In the genomic region with DNA sequence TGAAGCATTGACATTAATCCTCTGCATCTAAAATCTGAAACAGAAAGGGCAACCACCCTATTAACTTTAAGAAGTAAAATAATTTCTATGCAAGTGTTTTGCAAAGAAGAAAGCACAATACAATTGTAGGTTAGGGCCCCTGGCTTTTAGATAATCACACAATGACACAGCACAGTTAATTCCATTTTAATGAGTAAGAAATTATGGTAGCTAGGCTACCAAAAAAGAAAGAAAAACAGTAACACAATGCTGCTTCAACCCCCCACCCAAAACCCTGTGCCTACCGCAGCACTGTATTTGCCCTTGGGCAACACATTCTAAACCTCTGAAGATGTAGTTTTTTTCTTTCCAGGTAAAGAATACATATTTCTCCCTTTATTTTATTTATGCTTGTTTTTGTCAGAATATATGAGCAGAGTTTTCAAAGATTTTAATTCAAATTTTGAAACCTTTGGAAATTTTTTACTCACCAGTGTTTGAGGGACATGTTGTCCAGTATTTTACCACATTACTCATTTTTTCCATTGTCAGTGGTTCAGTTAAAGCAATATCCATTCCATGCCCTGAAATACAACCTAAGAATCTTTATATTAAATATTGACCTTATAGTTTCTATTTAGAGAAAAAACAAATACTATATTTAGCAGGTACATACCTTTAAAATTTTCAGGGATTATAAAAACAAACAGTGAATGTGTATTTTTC, we compare ENCODE assay signal across 18 cellular contexts. TPM values are rescaled to one million over a fixed set of nuclear protein-coding genes. Genes with fewer than 3 reads are reported as not detected.
DNase-seq lines count a peak whose midpoint lies in the region; ATAC-seq and TF ChIP-seq lines count a peak whose summit lies in the region.
"Had no signal": no experiment of that assay in that cellular context is flagged by ENCODE, and none has a peak within 500 bp of the region (broad histone marks: within the 10 kb centered on the region; RNA-seq: fewer than 3 reads in every experiment).

No MANE protein-coding gene starts in this region.

- ATAC-seq in left cardiac atrium: no peak
- ATAC-seq: T-cell, upper lobe of right lung had no signal

- H3F3A ChIP-seq in MM.1S (ENCODE audit: insufficient read depth, low read length): peaks cover 8% of the 10 kb centered on the region; the same call in 1 of the 2 replicates

- H3K36me3 ChIP-seq in MM.1S (replicated peaks; ENCODE audit: insufficient read depth, low read length) (no peaks in the 10 kb centered on the region), adipocyte (ENCODE audit: control insufficient read depth, insufficient read depth, low read length, severe bottlenecking) (no peaks in the 10 kb centered on the region)
- H3K36me3 ChIP-seq: upper lobe of right lung had no signal

- no peaks in the 10 kb centered on the region for H3K9me2 ChIP-seq in MM.1S (replicated peaks; ENCODE audit: insufficient read depth, low read length)

- H3K9me3 ChIP-seq in MM.1S (replicated peaks; ENCODE audit: insufficient read depth, low read length) (no peaks in the 10 kb centered on the region), adipocyte (ENCODE audit: control insufficient read depth, low read length) (no peaks in the 10 kb centered on the region)
- H3K9me3 ChIP-seq: upper lobe of right lung had no signal

- peaks cover 18% of the 10 kb centered on the region for H3K4me1 ChIP-seq in MM.1S (ENCODE audit: low read length)
- peaks cover 31% of the 10 kb centered on the region for H3K4me1 ChIP-seq in adipocyte (ENCODE audit: control insufficient read depth, insufficient read depth, low read length)
- H3K4me1 ChIP-seq: upper lobe of right lung had no signal

- no peaks in the 10 kb centered on the region for H4K20me1 ChIP-seq in MM.1S (ENCODE audit: insufficient read depth, low read length)

- TF ChIP-seq CTCF in MM.1S (IDR thresholded peaks at IDR 0.05; ENCODE audit: low read length): no peak

- intact Hi-C loops in left cardiac atrium (cut with DNase I): no loop called here
- intact Hi-C loops in activated T-helper 1 cell treated with anti-CD3 and anti-CD28 coated beads, Interleukin-12 subunit alpha, Interleukin-12 subunit beta, Interleukin-2, Interleukin-4 antibody, amounts not matched to agents 30 ng/mL and 10 ng/mL and 1 ng/mL, durations not matched to agents 14 hours and 24 hours and 36 hours (cut with micrococcal nuclease): no loop called here

- peak overlapping the region; percentile 76; the same call in 1 of the 2 replicates for H3K27ac ChIP-seq in MM.1S (ENCODE audit: low read length)
- H3K27ac ChIP-seq: upper lobe of right lung had no signal

- no peak overlapping the region for H2AFZ ChIP-seq in MM.1S (ENCODE audit: low read length)

- no peaks in the 10 kb centered on the region for H3K79me2 ChIP-seq in MM.1S (ENCODE audit: low read length)

- H3K4me1 Mint-ChIP-seq in activated T-helper 1 cell treated with anti-CD3 and anti-CD28 coated beads, Interleukin-12 subunit alpha, Interleukin-12 subunit beta, Interleukin-2, Interleukin-4 antibody, amounts not matched to agents 30 ng/mL and 10 ng/mL and 1 ng/mL, durations not matched to agents 14 hours and 24 hours and 36 hours (ENCODE audit: low read depth): no peaks in the 10 kb centered on the region
- H3K4me1 Mint-ChIP-seq: memory B cell, T-cell had no signal

- DNase-seq in AG08395 (ENCODE audit: low spot score) (peak; percentile 18), MM.1S (no peak), adipocyte (ENCODE audit: low read depth) (peak; percentile 84), iris pigment epithelial cell (ENCODE audit: low read depth) (peak; percentile 11), left cardiac atrium (no peak), NAMALWA (ENCODE audit: low spot score) (no peak), Ammon's horn (ENCODE audit: low spot score) (no peak)
- DNase-seq in activated T-helper 1 cell treated with anti-CD3 and anti-CD28 coated beads, Interleukin-12 subunit alpha, Interleukin-12 subunit beta, Interleukin-2, Interleukin-4 antibody, amounts not matched to agents 30 ng/mL and 10 ng/mL and 1 ng/mL, durations not matched to agents 14 hours and 24 hours and 36 hours (ENCODE audit: low spot score): no peak
- DNase-seq: activated CD4-positive, alpha-beta T cell treated with anti-CD3 and anti-CD28 coated beads for 1 hour; anterior cingulate cortex; DMS79 treated with DMSO at 0.1 percent for 48 hours; hypothalamus; NCI-H1092 treated with DMSO at 0.1 percent for 48 hours; occipital lobe; stimulated activated CD4-positive, alpha-beta T cell treated with anti-CD3 and anti-CD28 coated beads, Interleukin-15, amount 100 ng/mL, for 24 hours; T-cell; upper lobe of right lung had no signal

- H3K27me3 ChIP-seq in MM.1S (replicated peaks; ENCODE audit: insufficient read depth, low read length) (no peaks in the 10 kb centered on the region), adipocyte (replicated peaks; ENCODE audit: control insufficient read depth, insufficient read depth, low read length) (no peaks in the 10 kb centered on the region)
- H3K27me3 ChIP-seq: upper lobe of right lung had no signal

- H3K27me3 Mint-ChIP-seq in activated T-helper 1 cell treated with anti-CD3 and anti-CD28 coated beads, Interleukin-12 subunit alpha, Interleukin-12 subunit beta, Interleukin-2, Interleukin-4 antibody, amounts not matched to agents 30 ng/mL and 10 ng/mL and 1 ng/mL, durations not matched to agents 14 hours and 24 hours and 36 hours (ENCODE audit: insufficient read depth): no peaks in the 10 kb centered on the region
- H3K27me3 Mint-ChIP-seq: memory B cell had no signal

- no peak overlapping the region for H3K4me3 ChIP-seq in MM.1S (ENCODE audit: low read length)
- H3K4me3 ChIP-seq in adipocyte (ENCODE audit: low read length): peak overlapping the region; percentile 42
- H3K4me3 ChIP-seq: upper lobe of right lung had no signal

- H3K9ac ChIP-seq in MM.1S (ENCODE audit: low read length): no peak overlapping the region
- peak overlapping the region; percentile 69 for H3K9ac ChIP-seq in adipocyte (ENCODE audit: low read length)

- no peaks in the 10 kb centered on the region for H3K9me3 Mint-ChIP-seq in activated T-helper 1 cell treated with anti-CD3 and anti-CD28 coated beads, Interleukin-12 subunit alpha, Interleukin-12 subunit beta, Interleukin-2, Interleukin-4 antibody, amounts not matched to agents 30 ng/mL and 10 ng/mL and 1 ng/mL, durations not matched to agents 14 hours and 24 hours and 36 hours

- H3K4me3 Mint-ChIP-seq in activated T-helper 1 cell treated with anti-CD3 and anti-CD28 coated beads, Interleukin-12 subunit alpha, Interleukin-12 subunit beta, Interleukin-2, Interleukin-4 antibody, amounts not matched to agents 30 ng/mL and 10 ng/mL and 1 ng/mL, durations not matched to agents 14 hours and 24 hours and 36 hours: no peak overlapping the region
- H3K4me3 Mint-ChIP-seq: memory B cell, T-cell had no signal

- no peak overlapping the region for H3K27ac Mint-ChIP-seq in activated T-helper 1 cell treated with anti-CD3 and anti-CD28 coated beads, Interleukin-12 subunit alpha, Interleukin-12 subunit beta, Interleukin-2, Interleukin-4 antibody, amounts not matched to agents 30 ng/mL and 10 ng/mL and 1 ng/mL, durations not matched to agents 14 hours and 24 hours and 36 hours
- H3K27ac Mint-ChIP-seq: memory B cell, T-cell had no signal

- H3K4me2 ChIP-seq in MM.1S (ENCODE audit: low read depth, low read length): no peak overlapping the region

- no peaks in the 10 kb centered on the region for H3K36me3 Mint-ChIP-seq in activated T-helper 1 cell treated with anti-CD3 and anti-CD28 coated beads, Interleukin-12 subunit alpha, Interleukin-12 subunit beta, Interleukin-2, Interleukin-4 antibody, amounts not matched to agents 30 ng/mL and 10 ng/mL and 1 ng/mL, durations not matched to agents 14 hours and 24 hours and 36 hours (ENCODE audit: low read depth)
- H3K36me3 Mint-ChIP-seq: memory B cell, T-cell had no signal

RNA-seq across cellular contexts. Expression of a gene that starts 21.1 kb away (rescaled TPM):
- total RNA-seq in left cardiac atrium: under 1 TPM in 1 of 2 donors, not detected in 1; 0.24 TPM
- not detected in 2 replicates for total RNA-seq in activated T-helper 1 cell treated with anti-CD3 and anti-CD28 coated beads, Interleukin-12 subunit alpha, Interleukin-12 subunit beta, Interleukin-2, Interleukin-4 antibody, amounts not matched to agents 30 ng/mL and 10 ng/mL and 1 ng/mL, durations not matched to agents 14 hours and 24 hours and 36 hours
- total RNA-seq: T-cell, upper lobe of right lung had no signal

Comparison
In these comparisons a context has a peak if more than half of its experiments do, and no peak if none do; other contexts are left out.
1. DNase-seq: peak in AG08395 (single experiment), adipocyte (single experiment) and iris pigment epithelial cell (single experiment); none in MM.1S (single experiment), left cardiac atrium (single experiment), NAMALWA (single experiment), Ammon's horn (single experiment) and activated T-helper 1 cell treated with anti-CD3 and anti-CD28 coated beads, Interleukin-12 subunit alpha, Interleukin-12 subunit beta, Interleukin-2, Interleukin-4 antibody, amounts not matched to agents 30 ng/mL and 10 ng/mL and 1 ng/mL, durations not matched to agents 14 hours and 24 hours and 36 hours (single experiment).